Comparison of ENCODE assay signal across 8 cellular contexts in genomic region chr4:10456270-10457254, GRCh38. TPM values are rescaled to one million over a fixed set of nuclear protein-coding genes. Genes with fewer than 3 reads are reported as not detected.
A peak's percentile ranks its signal among the peaks of the same experiment; 100 is the strongest.
DNase-seq lines count a peak whose midpoint lies in the region; ATAC-seq and TF ChIP-seq lines count a peak whose summit lies in the region.

No MANE protein-coding gene starts in this region.

- ATAC-seq in HG02943 (IDR thresholded peaks at IDR 0.05; ENCODE audit: low read depth, unreplicated experiment), result peak; percentile 70
- peak; percentile 76 for ATAC-seq in PC-3

- in situ Hi-C loops in KBM-7 (cut with MboI; ENCODE audit: low pct_unique_long_range_greater_than_20kb, low sequenced_read_pairs), result no loop called here

- peaks cover 4% of the 10 kb centered on the region; the same call in 1 of the 2 replicates for H3K36me3 ChIP-seq in PC-3 (ENCODE audit: low read depth, low read length)

- H3K27ac ChIP-seq in PC-3 (ENCODE audit: low read length), result 0 out of 2 replicates have a peak overlapping the region, but pooled peaks have one; percentile 9

- no peaks in the 10 kb centered on the region for H3K9me3 ChIP-seq in PC-3 (ENCODE audit: low read length)

- H3K4me3 ChIP-seq in PC-3 (ENCODE audit: low read length), result peak overlapping the region; percentile 88

- H2AFZ ChIP-seq in PC-3 (ENCODE audit: low read length), result peak overlapping the region; percentile 99

- CTCF ChIA-PET in PC-3 (lab: Charles Lee), result interaction anchor here (0.6 kb wide), 1 partner anchor 378 kb away, joined by 6 read pairs; no protein-coding TSS in a partner anchor

- no TSS peak for BruUV-seq in PC-3 (replicated peaks; lab: Mats Ljungman, UMichigan)

- POLR2A ChIA-PET in PC-3 (lab: Charles Lee; ENCODE audit: unreplicated experiment), result no interaction called here

- H3K27me3 ChIP-seq in PC-3 (ENCODE audit: low read length), result no peaks in the 10 kb centered on the region

- intact Hi-C loops in PC-3 (cut with micrococcal nuclease) (no loop called here), posterior cingulate gyrus (cut with DNase I) (no loop called here)

- DNase-seq in NCI-H1436 (lab: John Stamatoyannopoulos, UW) (peak; percentile 1), NCI-H1436 treated with DMSO at 0.1 percent for 48 hours (lab: John Stamatoyannopoulos, UW) (no peak), PC-3 (peak; percentile 37), germinal center (ENCODE audit: low spot score) (peak; percentile 61), posterior cingulate gyrus (peak in 9 of 10 donors; percentile 18 to 90 (median 37)), KBM-7 (no peak)
- DNase-seq in activated gamma-delta T cell treated with anti-CD3 and anti-CD28 coated beads, Interleukin-2, amount 50 U/mL, for 16 hours (ENCODE audit: low read depth), result peak; percentile 28

- H3F3A ChIP-seq in PC-3 (ENCODE audit: low read length, unreplicated experiment), result no peaks in the 10 kb centered on the region

- TF ChIP-seq CTCF in PC-3 (conservative IDR thresholded peaks at IDR 0.05; ENCODE audit: low read depth, low read length), result no peak

- peak overlapping the region; percentile 76 for H3K9ac ChIP-seq in PC-3 (ENCODE audit: low read length)

- H3K9me2 ChIP-seq in PC-3 (replicated peaks; ENCODE audit: low read length), result no peaks in the 10 kb centered on the region

- H3K79me2 ChIP-seq in PC-3 (ENCODE audit: low read length), result peaks cover 31% of the 10 kb centered on the region

- peak overlapping the region; percentile 98 for H3K4me2 ChIP-seq in PC-3 (ENCODE audit: low read length)

- H4K20me1 ChIP-seq in PC-3 (ENCODE audit: low read length), result no peaks in the 10 kb centered on the region

- peaks cover 9% of the 10 kb centered on the region; the same call in 1 of the 2 replicates for H3K4me1 ChIP-seq in PC-3 (ENCODE audit: insufficient read depth, low read length)

RNA-seq across cellular contexts. Expression of gene ZNF518B, which starts 0.7 kb away (rescaled TPM):
- 15.6 and 16.2 TPM in 2 replicates for total RNA-seq in PC-3 (2014; rRNA removed)

Comparison
In these comparisons a context has a peak if more than half of its experiments do, and no peak if none do; other contexts are left out.
1. DNase-seq: peak in NCI-H1436 (single experiment), PC-3 (single experiment), activated gamma-delta T cell treated with anti-CD3 and anti-CD28 coated beads, Interleukin-2, amount 50 U/mL, for 16 hours (single experiment), germinal center (single experiment) and posterior cingulate gyrus (9 of 10); none in NCI-H1436 treated with DMSO at 0.1 percent for 48 hours (single experiment) and KBM-7 (single experiment).